In the genomic region with DNA sequence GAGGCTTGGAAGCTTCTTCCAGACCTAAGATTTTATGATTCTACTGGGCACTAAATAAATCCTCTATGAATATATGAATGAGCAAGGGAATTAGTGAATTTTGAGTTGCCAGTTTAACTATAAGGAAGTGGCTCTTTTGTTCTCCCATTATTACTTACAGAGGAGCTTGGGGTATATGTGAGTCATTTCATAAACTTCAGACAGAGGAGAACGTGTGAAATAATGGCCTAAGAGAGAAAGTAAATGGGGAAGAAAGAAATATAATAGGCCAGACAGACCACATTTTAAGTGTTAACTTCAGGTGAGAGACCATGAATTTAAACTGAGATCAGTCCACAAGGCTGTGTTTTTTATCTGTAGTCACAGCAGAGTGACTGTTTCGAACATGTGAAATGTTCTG, we compare ENCODE assay signal across 1 cellular context.
A peak's percentile ranks its signal among the peaks of the same experiment; 100 is the strongest.
TF ChIP-seq lines count a peak whose summit lies in the region.

No MANE protein-coding gene starts in this region.

TF ChIP-seq in GM12878, 131 proteins besides CTCF, POLR2A, EP300 and RAD21 (continued from another document and continues in another):
- TF ChIP-seq, protein P1, sequence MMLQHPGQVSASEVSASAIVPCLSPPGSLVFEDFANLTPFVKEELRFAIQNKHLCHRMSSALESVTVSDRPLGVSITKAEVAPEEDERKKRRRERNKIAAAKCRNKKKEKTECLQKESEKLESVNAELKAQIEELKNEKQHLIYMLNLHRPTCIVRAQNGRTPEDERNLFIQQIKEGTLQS (IDR thresholded peaks at IDR 0.05; ENCODE audit: borderline replicate concordance, extremely low read depth, low read depth, low read length), result no peak
- no peak for TF ChIP-seq RAD51 (IDR thresholded peaks at IDR 0.05)
- TF ChIP-seq SMARCA5 (IDR thresholded peaks at IDR 0.05), result no peak
- TF ChIP-seq, protein P2, sequence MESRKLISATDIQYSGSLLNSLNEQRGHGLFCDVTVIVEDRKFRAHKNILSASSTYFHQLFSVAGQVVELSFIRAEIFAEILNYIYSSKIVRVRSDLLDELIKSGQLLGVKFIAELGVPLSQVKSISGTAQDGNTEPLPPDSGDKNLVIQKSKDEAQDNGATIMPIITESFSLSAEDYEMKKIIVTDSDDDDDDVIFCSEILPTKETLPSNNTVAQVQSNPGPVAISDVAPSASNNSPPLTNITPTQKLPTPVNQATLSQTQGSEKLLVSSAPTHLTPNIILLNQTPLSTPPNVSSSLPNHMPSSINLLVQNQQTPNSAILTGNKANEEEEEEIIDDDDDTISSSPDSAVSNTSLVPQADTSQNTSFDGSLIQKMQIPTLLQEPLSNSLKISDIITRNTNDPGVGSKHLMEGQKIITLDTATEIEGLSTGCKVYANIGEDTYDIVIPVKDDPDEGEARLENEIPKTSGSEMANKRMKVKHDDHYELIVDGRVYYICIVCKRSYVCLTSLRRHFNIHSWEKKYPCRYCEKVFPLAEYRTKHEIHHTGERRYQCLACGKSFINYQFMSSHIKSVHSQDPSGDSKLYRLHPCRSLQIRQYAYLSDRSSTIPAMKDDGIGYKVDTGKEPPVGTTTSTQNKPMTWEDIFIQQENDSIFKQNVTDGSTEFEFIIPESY (IDR thresholded peaks at IDR 0.05), result no peak
- TF ChIP-seq IKZF2 (IDR thresholded peaks at IDR 0.05), result peak in 1 of 2 experiments; percentile 45; a peak in 1 of 4 replicates
- no peak for TF ChIP-seq DPF2 (IDR thresholded peaks at IDR 0.05)
- TF ChIP-seq, protein P3, sequence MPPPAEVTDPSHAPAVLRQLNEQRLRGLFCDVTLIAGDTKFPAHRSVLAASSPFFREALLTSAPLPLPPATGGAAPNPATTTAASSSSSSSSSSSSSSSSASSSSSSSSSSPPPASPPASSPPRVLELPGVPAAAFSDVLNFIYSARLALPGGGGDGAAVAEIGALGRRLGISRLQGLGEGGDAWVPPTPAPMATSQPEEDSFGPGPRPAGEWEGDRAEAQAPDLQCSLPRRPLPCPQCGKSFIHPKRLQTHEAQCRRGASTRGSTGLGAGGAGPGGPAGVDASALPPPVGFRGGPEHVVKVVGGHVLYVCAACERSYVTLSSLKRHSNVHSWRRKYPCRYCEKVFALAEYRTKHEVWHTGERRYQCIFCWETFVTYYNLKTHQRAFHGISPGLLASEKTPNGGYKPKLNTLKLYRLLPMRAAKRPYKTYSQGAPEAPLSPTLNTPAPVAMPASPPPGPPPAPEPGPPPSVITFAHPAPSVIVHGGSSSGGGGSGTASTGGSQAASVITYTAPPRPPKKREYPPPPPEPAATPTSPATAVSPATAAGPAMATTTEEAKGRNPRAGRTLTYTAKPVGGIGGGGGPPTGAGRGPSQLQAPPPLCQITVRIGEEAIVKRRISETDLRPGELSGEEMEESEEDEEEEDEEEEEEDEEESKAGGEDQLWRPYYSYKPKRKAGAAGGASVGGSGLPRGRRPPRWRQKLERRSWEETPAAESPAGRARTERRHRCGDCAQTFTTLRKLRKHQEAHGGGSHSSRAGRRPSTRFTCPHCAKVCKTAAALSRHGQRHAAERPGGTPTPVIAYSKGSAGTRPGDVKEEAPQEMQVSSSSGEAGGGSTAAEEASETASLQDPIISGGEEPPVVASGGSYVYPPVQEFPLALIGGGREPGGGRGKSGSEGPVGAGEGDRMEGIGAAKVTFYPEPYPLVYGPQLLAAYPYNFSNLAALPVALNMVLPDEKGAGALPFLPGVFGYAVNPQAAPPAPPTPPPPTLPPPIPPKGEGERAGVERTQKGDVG (CRISPR knock-in tag; IDR thresholded peaks at IDR 0.05), result no peak
- TF ChIP-seq, protein P4, sequence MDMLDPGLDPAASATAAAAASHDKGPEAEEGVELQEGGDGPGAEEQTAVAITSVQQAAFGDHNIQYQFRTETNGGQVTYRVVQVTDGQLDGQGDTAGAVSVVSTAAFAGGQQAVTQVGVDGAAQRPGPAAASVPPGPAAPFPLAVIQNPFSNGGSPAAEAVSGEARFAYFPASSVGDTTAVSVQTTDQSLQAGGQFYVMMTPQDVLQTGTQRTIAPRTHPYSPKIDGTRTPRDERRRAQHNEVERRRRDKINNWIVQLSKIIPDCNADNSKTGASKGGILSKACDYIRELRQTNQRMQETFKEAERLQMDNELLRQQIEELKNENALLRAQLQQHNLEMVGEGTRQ (IDR thresholded peaks at IDR 0.05; ENCODE audit: borderline replicate concordance, low read depth, low read length), result no peak
- peak; percentile 57 for TF ChIP-seq RUNX3 (IDR thresholded peaks at IDR 0.05; ENCODE audit: low read length)
- TF ChIP-seq, protein P5, sequence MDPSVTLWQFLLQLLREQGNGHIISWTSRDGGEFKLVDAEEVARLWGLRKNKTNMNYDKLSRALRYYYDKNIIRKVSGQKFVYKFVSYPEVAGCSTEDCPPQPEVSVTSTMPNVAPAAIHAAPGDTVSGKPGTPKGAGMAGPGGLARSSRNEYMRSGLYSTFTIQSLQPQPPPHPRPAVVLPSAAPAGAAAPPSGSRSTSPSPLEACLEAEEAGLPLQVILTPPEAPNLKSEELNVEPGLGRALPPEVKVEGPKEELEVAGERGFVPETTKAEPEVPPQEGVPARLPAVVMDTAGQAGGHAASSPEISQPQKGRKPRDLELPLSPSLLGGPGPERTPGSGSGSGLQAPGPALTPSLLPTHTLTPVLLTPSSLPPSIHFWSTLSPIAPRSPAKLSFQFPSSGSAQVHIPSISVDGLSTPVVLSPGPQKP (IDR thresholded peaks at IDR 0.05; ENCODE audit: low read depth, low read length), result no peak
- no peak for TF ChIP-seq POLR2AphosphoS5 (IDR thresholded peaks at IDR 0.05; ENCODE audit: low read length)
- no peak for TF ChIP-seq BMI1 (IDR thresholded peaks at IDR 0.05; ENCODE audit: borderline replicate concordance)
- TF ChIP-seq TAF1 (IDR thresholded peaks at IDR 0.05; ENCODE audit: borderline replicate concordance, low read depth, low read length), result no peak
- TF ChIP-seq SIN3A (IDR thresholded peaks at IDR 0.05; ENCODE audit: low read depth, low read length), result no peak
- TF ChIP-seq RB1 (IDR thresholded peaks at IDR 0.05; ENCODE audit: borderline replicate concordance), result no peak
- TF ChIP-seq NR2C1 (IDR thresholded peaks at IDR 0.05), result no peak
- no peak for TF ChIP-seq LARP7 (IDR thresholded peaks at IDR 0.05)
- TF ChIP-seq ESRRA (IDR thresholded peaks at IDR 0.05; ENCODE audit: low read length), result no peak
- 0 out of 2 replicates have a peak, but pooled peaks have one; percentile 6 for TF ChIP-seq BCL11A (IDR thresholded peaks at IDR 0.05; ENCODE audit: low read depth, low read length)
- no peak for TF ChIP-seq IKZF1 (conservative IDR thresholded peaks at IDR 0.05)
- TF ChIP-seq MTA2 (IDR thresholded peaks at IDR 0.05; ENCODE audit: low read depth), result peak; percentile 77
- no peak for TF ChIP-seq PML (IDR thresholded peaks at IDR 0.05; ENCODE audit: low read length)
- TF ChIP-seq TCF12 (IDR thresholded peaks at IDR 0.05; ENCODE audit: low read depth, low read length), result no peak
- TF ChIP-seq, protein P6, sequence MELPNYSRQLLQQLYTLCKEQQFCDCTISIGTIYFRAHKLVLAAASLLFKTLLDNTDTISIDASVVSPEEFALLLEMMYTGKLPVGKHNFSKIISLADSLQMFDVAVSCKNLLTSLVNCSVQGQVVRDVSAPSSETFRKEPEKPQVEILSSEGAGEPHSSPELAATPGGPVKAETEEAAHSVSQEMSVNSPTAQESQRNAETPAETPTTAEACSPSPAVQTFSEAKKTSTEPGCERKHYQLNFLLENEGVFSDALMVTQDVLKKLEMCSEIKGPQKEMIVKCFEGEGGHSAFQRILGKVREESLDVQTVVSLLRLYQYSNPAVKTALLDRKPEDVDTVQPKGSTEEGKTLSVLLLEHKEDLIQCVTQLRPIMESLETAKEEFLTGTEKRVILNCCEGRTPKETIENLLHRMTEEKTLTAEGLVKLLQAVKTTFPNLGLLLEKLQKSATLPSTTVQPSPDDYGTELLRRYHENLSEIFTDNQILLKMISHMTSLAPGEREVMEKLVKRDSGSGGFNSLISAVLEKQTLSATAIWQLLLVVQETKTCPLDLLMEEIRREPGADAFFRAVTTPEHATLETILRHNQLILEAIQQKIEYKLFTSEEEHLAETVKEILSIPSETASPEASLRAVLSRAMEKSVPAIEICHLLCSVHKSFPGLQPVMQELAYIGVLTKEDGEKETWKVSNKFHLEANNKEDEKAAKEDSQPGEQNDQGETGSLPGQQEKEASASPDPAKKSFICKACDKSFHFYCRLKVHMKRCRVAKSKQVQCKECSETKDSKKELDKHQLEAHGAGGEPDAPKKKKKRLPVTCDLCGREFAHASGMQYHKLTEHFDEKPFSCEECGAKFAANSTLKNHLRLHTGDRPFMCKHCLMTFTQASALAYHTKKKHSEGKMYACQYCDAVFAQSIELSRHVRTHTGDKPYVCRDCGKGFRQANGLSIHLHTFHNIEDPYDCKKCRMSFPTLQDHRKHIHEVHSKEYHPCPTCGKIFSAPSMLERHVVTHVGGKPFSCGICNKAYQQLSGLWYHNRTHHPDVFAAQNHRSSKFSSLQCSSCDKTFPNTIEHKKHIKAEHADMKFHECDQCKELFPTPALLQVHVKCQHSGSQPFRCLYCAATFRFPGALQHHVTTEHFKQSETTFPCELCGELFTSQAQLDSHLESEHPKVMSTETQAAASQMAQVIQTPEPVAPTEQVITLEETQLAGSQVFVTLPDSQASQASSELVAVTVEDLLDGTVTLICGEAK (IDR thresholded peaks at IDR 0.05; ENCODE audit: borderline replicate concordance), result no peak
- TF ChIP-seq CREM (IDR thresholded peaks at IDR 0.05; ENCODE audit: low read depth), result no peak
- no peak for TF ChIP-seq NRF1 (conservative IDR thresholded peaks at IDR 0.05; ENCODE audit: low read depth, low read length)
- no peak for TF ChIP-seq BRCA1 (IDR thresholded peaks at IDR 0.05; ENCODE audit: low read depth, low read length)
- TF ChIP-seq, protein P7, sequence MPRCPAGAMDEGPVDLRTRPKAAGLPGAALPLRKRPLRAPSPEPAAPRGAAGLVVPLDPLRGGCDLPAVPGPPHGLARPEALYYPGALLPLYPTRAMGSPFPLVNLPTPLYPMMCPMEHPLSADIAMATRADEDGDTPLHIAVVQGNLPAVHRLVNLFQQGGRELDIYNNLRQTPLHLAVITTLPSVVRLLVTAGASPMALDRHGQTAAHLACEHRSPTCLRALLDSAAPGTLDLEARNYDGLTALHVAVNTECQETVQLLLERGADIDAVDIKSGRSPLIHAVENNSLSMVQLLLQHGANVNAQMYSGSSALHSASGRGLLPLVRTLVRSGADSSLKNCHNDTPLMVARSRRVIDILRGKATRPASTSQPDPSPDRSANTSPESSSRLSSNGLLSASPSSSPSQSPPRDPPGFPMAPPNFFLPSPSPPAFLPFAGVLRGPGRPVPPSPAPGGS (IDR thresholded peaks at IDR 0.05; ENCODE audit: borderline replicate concordance, insufficient read depth, low read depth, low read length, poor library complexity, severe bottlenecking), result no peak
- no peak for TF ChIP-seq KLF5 (IDR thresholded peaks at IDR 0.05; ENCODE audit: partially characterized antibody)
- no peak for TF ChIP-seq CHD4 (IDR thresholded peaks at IDR 0.05)
- TF ChIP-seq, protein P8, sequence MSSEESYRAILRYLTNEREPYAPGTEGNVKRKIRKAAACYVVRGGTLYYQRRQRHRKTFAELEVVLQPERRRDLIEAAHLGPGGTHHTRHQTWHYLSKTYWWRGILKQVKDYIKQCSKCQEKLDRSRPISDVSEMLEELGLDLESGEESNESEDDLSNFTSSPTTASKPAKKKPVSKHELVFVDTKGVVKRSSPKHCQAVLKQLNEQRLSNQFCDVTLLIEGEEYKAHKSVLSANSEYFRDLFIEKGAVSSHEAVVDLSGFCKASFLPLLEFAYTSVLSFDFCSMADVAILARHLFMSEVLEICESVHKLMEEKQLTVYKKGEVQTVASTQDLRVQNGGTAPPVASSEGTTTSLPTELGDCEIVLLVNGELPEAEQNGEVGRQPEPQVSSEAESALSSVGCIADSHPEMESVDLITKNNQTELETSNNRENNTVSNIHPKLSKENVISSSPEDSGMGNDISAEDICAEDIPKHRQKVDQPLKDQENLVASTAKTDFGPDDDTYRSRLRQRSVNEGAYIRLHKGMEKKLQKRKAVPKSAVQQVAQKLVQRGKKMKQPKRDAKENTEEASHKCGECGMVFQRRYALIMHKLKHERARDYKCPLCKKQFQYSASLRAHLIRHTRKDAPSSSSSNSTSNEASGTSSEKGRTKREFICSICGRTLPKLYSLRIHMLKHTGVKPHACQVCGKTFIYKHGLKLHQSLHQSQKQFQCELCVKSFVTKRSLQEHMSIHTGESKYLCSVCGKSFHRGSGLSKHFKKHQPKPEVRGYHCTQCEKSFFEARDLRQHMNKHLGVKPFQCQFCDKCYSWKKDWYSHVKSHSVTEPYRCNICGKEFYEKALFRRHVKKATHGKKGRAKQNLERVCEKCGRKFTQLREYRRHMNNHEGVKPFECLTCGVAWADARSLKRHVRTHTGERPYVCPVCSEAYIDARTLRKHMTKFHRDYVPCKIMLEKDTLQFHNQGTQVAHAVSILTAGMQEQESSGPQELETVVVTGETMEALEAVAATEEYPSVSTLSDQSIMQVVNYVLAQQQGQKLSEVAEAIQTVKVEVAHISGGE (CRISPR knock-in tag; IDR thresholded peaks at IDR 0.05), result no peak
- TF ChIP-seq RBBP5 (conservative IDR thresholded peaks at IDR 0.05), result no peak
- no peak for TF ChIP-seq NFYA (IDR thresholded peaks at IDR 0.05; ENCODE audit: borderline replicate concordance, low read depth, low read length)
- no peak for TF ChIP-seq CHD2 (IDR thresholded peaks at IDR 0.05; ENCODE audit: borderline replicate concordance, low read depth, low read length)
- no peak for TF ChIP-seq SP1 (IDR thresholded peaks at IDR 0.05; ENCODE audit: low read depth, low read length)
- no peak for TF ChIP-seq TBL1XR1 (IDR thresholded peaks at IDR 0.05; ENCODE audit: low read depth, low read length)
- TF ChIP-seq KDM1A (IDR thresholded peaks at IDR 0.05; ENCODE audit: borderline replicate concordance), result no peak
- TF ChIP-seq, protein P9, sequence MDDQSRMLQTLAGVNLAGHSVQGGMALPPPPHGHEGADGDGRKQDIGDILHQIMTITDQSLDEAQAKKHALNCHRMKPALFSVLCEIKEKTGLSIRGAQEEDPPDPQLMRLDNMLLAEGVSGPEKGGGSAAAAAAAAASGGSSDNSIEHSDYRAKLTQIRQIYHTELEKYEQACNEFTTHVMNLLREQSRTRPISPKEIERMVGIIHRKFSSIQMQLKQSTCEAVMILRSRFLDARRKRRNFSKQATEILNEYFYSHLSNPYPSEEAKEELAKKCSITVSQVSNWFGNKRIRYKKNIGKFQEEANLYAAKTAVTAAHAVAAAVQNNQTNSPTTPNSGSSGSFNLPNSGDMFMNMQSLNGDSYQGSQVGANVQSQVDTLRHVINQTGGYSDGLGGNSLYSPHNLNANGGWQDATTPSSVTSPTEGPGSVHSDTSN (IDR thresholded peaks at IDR 0.05; ENCODE audit: insufficient replicate concordance, low read depth, low read length), result no peak
- no peak for TF ChIP-seq SMAD1 (IDR thresholded peaks at IDR 0.05; ENCODE audit: low read depth, partially characterized antibody)
- TF ChIP-seq PAX8 (IDR thresholded peaks at IDR 0.05), result no peak
